8 cellular contexts compared by ENCODE assay signal in genomic region chr19:11639602-11640471, GRCh38. TPM values are rescaled to one million over a fixed set of nuclear protein-coding genes. Genes with fewer than 3 reads are reported as not detected.
DNase-seq lines count a peak whose midpoint lies in the region; ATAC-seq and TF ChIP-seq lines count a peak whose summit lies in the region.

No MANE protein-coding gene starts in this region.

- H3K27me3 ChIP-seq in adipocyte (replicated peaks; ENCODE audit: control insufficient read depth, insufficient read depth, low read length): no peaks in the 10 kb centered on the region
- no peaks in the 10 kb centered on the region for H3K27me3 ChIP-seq in heart right ventricle
- no peaks in the 10 kb centered on the region for H3K27me3 ChIP-seq in upper lobe of left lung

- peak overlapping the region; percentile 88 for H3K4me3 ChIP-seq in adipocyte (ENCODE audit: low read length)
- peak overlapping the region; percentile 44 to 83 (median 76) for H3K4me3 ChIP-seq in heart right ventricle
- peak overlapping the region; percentile 71 to 84 (median 77) for H3K4me3 ChIP-seq in upper lobe of left lung

- 1% methylated on average over 55 of the region's 55 CpGs for WGBS in heart right ventricle, 2 donors
- 0 to 1% methylated on average over 9 to 49 of the region's 55 CpGs for WGBS in upper lobe of left lung, 2 donors

- H3K4me1 ChIP-seq in adipocyte (ENCODE audit: control insufficient read depth, insufficient read depth, low read length) (no peaks in the 10 kb centered on the region), heart right ventricle (peaks cover 0 to 15% (median 7%) of the 10 kb centered on the region in 9 donors), upper lobe of left lung (peaks cover 0 to 13% (median 5%) of the 10 kb centered on the region in 4 donors)

- no peak for TF ChIP-seq POLR2A in upper lobe of left lung (IDR thresholded peaks at IDR 0.05)

- no peak for TF ChIP-seq CTCF in heart right ventricle (IDR thresholded peaks at IDR 0.05)
- no peak for TF ChIP-seq CTCF in upper lobe of left lung (IDR thresholded peaks at IDR 0.05)

- H3K27ac ChIP-seq in heart right ventricle (peak overlapping the region in 4 of 10 donors; percentile 11 to 64 (median 49)), upper lobe of left lung (peak overlapping the region in 3 of 4 donors; percentile 5 to 69 (median 65))

- H3K36me3 ChIP-seq in adipocyte (ENCODE audit: control insufficient read depth, insufficient read depth, low read length, severe bottlenecking) (no peaks in the 10 kb centered on the region), heart right ventricle (no peaks in the 10 kb centered on the region), upper lobe of left lung (no peaks in the 10 kb centered on the region)

- ATAC-seq in HG02610 (IDR thresholded peaks at IDR 0.05; ENCODE audit: unreplicated experiment): peak; percentile 91
- ATAC-seq in heart right ventricle: peak; percentile 98 to 100 (median 100)
- ATAC-seq in upper lobe of left lung (ENCODE audit: low FRiP score in 2 of 2): peak; percentile 98 to 100

- peak overlapping the region; percentile 77 for H3K9ac ChIP-seq in adipocyte (ENCODE audit: low read length)

- intact Hi-C loops in heart right ventricle (cut with DNase I) (no loop called here), posterior cingulate gyrus (cut with DNase I) (no loop called here)

- no peak for TF ChIP-seq EP300 in upper lobe of left lung (IDR thresholded peaks at IDR 0.05)

- H3K9me3 ChIP-seq in adipocyte (ENCODE audit: control insufficient read depth, low read length): no peaks in the 10 kb centered on the region
- no peaks in the 10 kb centered on the region for H3K9me3 ChIP-seq in heart right ventricle
- no peaks in the 10 kb centered on the region for H3K9me3 ChIP-seq in upper lobe of left lung

- peak; percentile 98 for DNase-seq in GM03348 (ENCODE audit: low spot score)
- DNase-seq in NCI-H1092 treated with DMSO at 0.1 percent for 48 hours (lab: John Stamatoyannopoulos, UW): peak; percentile 98
- DNase-seq in SW480 (ENCODE audit: low spot score): peak; percentile 96
- DNase-seq in adipocyte (ENCODE audit: low read depth): peak; percentile 98
- DNase-seq in heart right ventricle: peak; percentile 96
- DNase-seq in posterior cingulate gyrus: peak; percentile 79 to 99 (median 93)
- DNase-seq in upper lobe of left lung: peak; percentile 95 to 98

RNA-seq across cellular contexts. Expression of gene ZNF627, which starts 42.6 kb away (rescaled TPM):
- 1 to 10 TPM; 5.3 to 9.8 (median 6.7) TPM for total RNA-seq in heart right ventricle
- 1 to 10 TPM; 3.6 to 4.1 TPM for polyA plus RNA-seq in heart right ventricle
- total RNA-seq in upper lobe of left lung: 10 to 100 TPM in 3 of 6 donors, 1 to 10 TPM in 3; 3.9 to 14.8 (median 10.2) TPM
